1 cellular context compared by ENCODE assay signal in genomic region chr19:31416548-31416947, GRCh38.
TF ChIP-seq lines count a peak whose summit lies in the region.

No MANE protein-coding gene starts in this region.

TF ChIP-seq in SK-N-SH, 30 proteins besides CTCF, POLR2A, EP300 and RAD21 (continued from another document):
- TF ChIP-seq, protein P1, sequence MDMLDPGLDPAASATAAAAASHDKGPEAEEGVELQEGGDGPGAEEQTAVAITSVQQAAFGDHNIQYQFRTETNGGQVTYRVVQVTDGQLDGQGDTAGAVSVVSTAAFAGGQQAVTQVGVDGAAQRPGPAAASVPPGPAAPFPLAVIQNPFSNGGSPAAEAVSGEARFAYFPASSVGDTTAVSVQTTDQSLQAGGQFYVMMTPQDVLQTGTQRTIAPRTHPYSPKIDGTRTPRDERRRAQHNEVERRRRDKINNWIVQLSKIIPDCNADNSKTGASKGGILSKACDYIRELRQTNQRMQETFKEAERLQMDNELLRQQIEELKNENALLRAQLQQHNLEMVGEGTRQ (IDR thresholded peaks at IDR 0.05; ENCODE audit: borderline replicate concordance, low read depth, low read length), result no peak
- TF ChIP-seq ZBTB33 (IDR thresholded peaks at IDR 0.05; ENCODE audit: borderline replicate concordance, low read depth) (no peak), FOSL2 (IDR thresholded peaks at IDR 0.05; ENCODE audit: borderline replicate concordance, low read depth) (no peak), NFIC (IDR thresholded peaks at IDR 0.05; ENCODE audit: borderline replicate concordance) (no peak), POLR2AphosphoS5 (IDR thresholded peaks at IDR 0.05; ENCODE audit: low read depth, low read length) (no peak), TCF12 (IDR thresholded peaks at IDR 0.05) (no peak), IRF3 (IDR thresholded peaks at IDR 0.05; ENCODE audit: low read depth, low read length) (no peak), FOXM1 (IDR thresholded peaks at IDR 0.05; ENCODE audit: low read depth) (no peak), GABPA (IDR thresholded peaks at IDR 0.05; ENCODE audit: low read depth) (no peak), FOXJ3 (CRISPR knock-in tag; IDR thresholded peaks at IDR 0.05) (no peak), MXI1 (IDR thresholded peaks at IDR 0.05; ENCODE audit: low read depth, low read length) (no peak), ELF1 (IDR thresholded peaks at IDR 0.05) (no peak), SIN3A (IDR thresholded peaks at IDR 0.05; ENCODE audit: borderline replicate concordance, low read depth, low read length) (no peak), NRF1 (IDR thresholded peaks at IDR 0.05; ENCODE audit: low read depth, low read length) (no peak), MEF2A (IDR thresholded peaks at IDR 0.05; ENCODE audit: borderline replicate concordance, low read depth) (no peak)
